8 cellular contexts compared by ENCODE assay signal in the genomic region with DNA sequence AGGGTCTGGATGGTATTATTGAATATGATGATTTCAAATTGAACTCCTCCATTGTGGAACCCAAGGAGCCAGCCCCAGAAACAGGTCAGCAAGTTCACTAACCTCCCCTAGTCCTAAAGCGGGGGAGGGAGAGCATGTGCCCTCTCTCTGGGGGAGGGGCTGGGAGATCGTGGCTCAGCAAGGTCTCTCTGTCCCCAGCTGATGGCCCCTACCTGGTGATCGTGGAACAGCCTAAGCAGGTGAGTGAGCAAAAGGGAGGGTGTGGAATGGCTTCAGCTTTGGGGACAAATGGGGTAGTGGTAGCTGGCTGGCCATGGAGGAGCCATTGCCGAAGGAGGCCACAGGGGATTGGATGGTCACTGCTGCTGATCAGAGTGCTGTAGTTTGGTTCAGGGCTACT. TPM values are rescaled to one million over a fixed set of nuclear protein-coding genes. Genes with fewer than 3 reads are reported as not detected.
A peak's percentile ranks its signal among the peaks of the same experiment; 100 is the strongest.
DNase-seq lines count a peak whose midpoint lies in the region; ATAC-seq and TF ChIP-seq lines count a peak whose summit lies in the region.

No MANE protein-coding gene starts in this region.

- intact Hi-C loops in activated CD4-positive, alpha-beta T cell treated with anti-CD3 and anti-CD28 coated beads, Interleukin-2, amount 10 ng/mL, durations not matched to agents 24 days and 14 days (cut with micrococcal nuclease), result no loop called here
- intact Hi-C loops in adrenal gland (cut with DNase I), result loop anchor here in 1 of 2 donors (5.0 kb wide), 1 partner anchor 81 kb away; no protein-coding TSS in a partner anchor
- intact Hi-C loops in thyroid gland (cut with DNase I), result loop anchor here (5.0 kb wide), 1 partner anchor 86 kb away; no protein-coding TSS in a partner anchor

- TF ChIP-seq CTCF in adrenal gland (IDR thresholded peaks at IDR 0.05) (no peak), liver (IDR thresholded peaks at IDR 0.05; ENCODE audit: low read depth, low read length, missing input control) (no peak), thyroid gland (IDR thresholded peaks at IDR 0.05) (no peak)

- no peaks in the 10 kb centered on the region for H3K9me3 Mint-ChIP-seq in activated CD4-positive, alpha-beta T cell treated with anti-CD3 and anti-CD28 coated beads, Interleukin-2, amount 10 ng/mL, durations not matched to agents 24 days and 14 days

- WGBS in adrenal gland, 4 donors, result 28 to 48% (median 43%) methylated on average over 3 to 4 of the region's 4 CpGs
- 51% methylated on average over 4 of the region's 4 CpGs for WGBS in liver
- WGBS in thyroid gland, 2 donors, result 49 to 56% methylated on average over 3 to 4 of the region's 4 CpGs

- TF ChIP-seq RAD21 in liver (IDR thresholded peaks at IDR 0.05), result no peak

- peak overlapping the region; percentile 2 to 53 for H3K9ac ChIP-seq in liver (ENCODE audit: low read depth in 1 of 2, low read length in 2 of 2)

- peaks cover 0 to 27% of the 10 kb centered on the region in 2 donors for H3K36me3 ChIP-seq in adrenal gland (replicated peaks in 1 of 2)
- H3K36me3 ChIP-seq in liver (ENCODE audit: control insufficient read depth in 4 of 4, insufficient read depth in 3 of 4, low read depth in 1 of 4, low read length in 3 of 4), result peaks cover 0 to 14% (median 1%) of the 10 kb centered on the region in 4 donors
- peaks cover 1 to 2% of the 10 kb centered on the region in 2 donors for H3K36me3 ChIP-seq in thyroid gland

- no peaks in the 10 kb centered on the region for H3K27me3 Mint-ChIP-seq in activated CD4-positive, alpha-beta T cell treated with anti-CD3 and anti-CD28 coated beads, Interleukin-2, amount 10 ng/mL, durations not matched to agents 24 days and 14 days

- H3K4me1 Mint-ChIP-seq in activated CD4-positive, alpha-beta T cell treated with anti-CD3 and anti-CD28 coated beads, Interleukin-2, amount 10 ng/mL, durations not matched to agents 24 days and 14 days, result peaks cover 49% of the 10 kb centered on the region

- peaks cover 59% of the 10 kb centered on the region for H3K36me3 Mint-ChIP-seq in activated CD4-positive, alpha-beta T cell treated with anti-CD3 and anti-CD28 coated beads, Interleukin-2, amount 10 ng/mL, durations not matched to agents 24 days and 14 days (ENCODE audit: low read depth)

- H3K9me3 ChIP-seq in adrenal gland (replicated peaks in 1 of 3) (no peaks in the 10 kb centered on the region), liver (ENCODE audit: control insufficient read depth in 4 of 4, low read length in 3 of 4) (no peaks in the 10 kb centered on the region), thyroid gland (no peaks in the 10 kb centered on the region)

- H3K27me3 ChIP-seq in adrenal gland, result no peaks in the 10 kb centered on the region
- no peaks in the 10 kb centered on the region for H3K27me3 ChIP-seq in liver (ENCODE audit: control insufficient read depth in 4 of 4, insufficient read depth in 4 of 4, low read length in 3 of 4)
- H3K27me3 ChIP-seq in thyroid gland, result no peaks in the 10 kb centered on the region

- H3K4me1 ChIP-seq in adrenal gland (replicated peaks in 1 of 2), result peaks cover 10 to 28% of the 10 kb centered on the region in 2 donors
- peaks cover 11 to 37% (median 17%) of the 10 kb centered on the region in 4 donors for H3K4me1 ChIP-seq in liver (ENCODE audit: control insufficient read depth in 4 of 4, insufficient read depth in 4 of 4, low read length in 3 of 4)
- H3K4me1 ChIP-seq in thyroid gland, result peaks cover 12 to 27% of the 10 kb centered on the region in 2 donors

- peak overlapping the region; percentile 90 for H3K4me3 Mint-ChIP-seq in activated CD4-positive, alpha-beta T cell treated with anti-CD3 and anti-CD28 coated beads, Interleukin-2, amount 10 ng/mL, durations not matched to agents 24 days and 14 days

- peak overlapping the region in 3 of 4 donors; percentile 40 to 77 (median 72) for H3K4me3 ChIP-seq in adrenal gland
- H3K4me3 ChIP-seq in liver (ENCODE audit: low read depth in 1 of 3, low read length in 3 of 3), result peak overlapping the region; percentile 78 to 87 (median 84)
- peak overlapping the region in 1 of 3 donors; percentile 69 for H3K4me3 ChIP-seq in thyroid gland (replicated peaks in 1 of 3)

- peak; percentile 71 for DNase-seq in activated CD4-positive, alpha-beta T cell treated with anti-CD3 and anti-CD28 coated beads, Interleukin-2, amount 10 ng/mL, durations not matched to agents 24 days and 14 days
- DNase-seq in activated CD4-positive, alpha-beta T cell treated with anti-CD3 and anti-CD28 coated beads for 1 hour, result no peak
- no peak for DNase-seq in adrenal gland
- no peak for DNase-seq in thyroid gland

- peak overlapping the region; percentile 100 for H3K27ac Mint-ChIP-seq in activated CD4-positive, alpha-beta T cell treated with anti-CD3 and anti-CD28 coated beads, Interleukin-2, amount 10 ng/mL, durations not matched to agents 24 days and 14 days

- H3K27ac ChIP-seq in adrenal gland, result peak overlapping the region in 3 of 5 donors; percentile 89 to 94 (median 91)
- H3K27ac ChIP-seq in liver (ENCODE audit: low read depth in 1 of 2, low read length in 2 of 2), result peak overlapping the region; percentile 96 to 99
- H3K27ac ChIP-seq in thyroid gland, result peak overlapping the region in 2 of 3 donors; percentile 87 to 95

- no peak for ATAC-seq in HG02642 (IDR thresholded peaks at IDR 0.05; ENCODE audit: poor library complexity, unreplicated experiment)
- ATAC-seq in GM21717 (IDR thresholded peaks at IDR 0.05; ENCODE audit: unreplicated experiment), result no peak
- no peak for ATAC-seq in GM21723 (IDR thresholded peaks at IDR 0.05; ENCODE audit: unreplicated experiment)

- TF ChIP-seq POLR2A in adrenal gland (IDR thresholded peaks at IDR 0.05) (no peak), thyroid gland (IDR thresholded peaks at IDR 0.05) (no peak)

TF ChIP-seq in liver, 16 proteins besides CTCF, POLR2A, EP300 and RAD21:
- TF ChIP-seq RXRA (IDR thresholded peaks at IDR 0.05) (peak in 1 of 2 donors; percentile 49), REST (IDR thresholded peaks at IDR 0.05) (no peak)

RNA-seq across cellular contexts. Expression of gene NFKB2, which starts 0.7 kb away (rescaled TPM):
- total RNA-seq in activated CD4-positive, alpha-beta T cell treated with anti-CD3 and anti-CD28 coated beads, Interleukin-2, amount 10 ng/mL, durations not matched to agents 24 days and 14 days, result 300 and 311 TPM in 2 replicates
- total RNA-seq in adrenal gland (10 to 100 TPM; 14.3 to 73.2 (median 29.6) TPM), liver (1 to 10 TPM; 7.1 to 8.5 TPM), thyroid gland (10 to 100 TPM; 12.3 to 26.0 (median 15.3) TPM)
- polyA plus RNA-seq in adrenal gland (10 to 100 TPM; 17.3 to 92.6 (median 85.8) TPM), liver (1 to 10 TPM; 1.8 to 7.2 TPM)

RNA-seq across cellular contexts. Expression of gene PSD, which starts 22.3 kb away (rescaled TPM):
- total RNA-seq in activated CD4-positive, alpha-beta T cell treated with anti-CD3 and anti-CD28 coated beads, Interleukin-2, amount 10 ng/mL, durations not matched to agents 24 days and 14 days, result 10.4 and 12.1 TPM in 2 replicates
- total RNA-seq in adrenal gland, result 10 to 100 TPM in 1 of 8 donors, 1 to 10 TPM in 5, under 1 TPM in 1, not detected in 1; 0.54 to 10.6 (median 6.0) TPM
- 10 to 100 TPM in 2 of 3 donors, 1 to 10 TPM in 1; 3.4 to 43.7 (median 10.4) TPM for polyA plus RNA-seq in adrenal gland
- under 1 TPM; 0.56 to 0.59 TPM for total RNA-seq in liver
- 1 to 10 TPM in 1 of 2 donors, under 1 TPM in 1; 0.84 to 1.3 TPM for polyA plus RNA-seq in liver
- 1 to 10 TPM in 1 of 4 donors, under 1 TPM in 3; 0.24 to 1.1 (median 0.49) TPM for total RNA-seq in thyroid gland

RNA-seq across cellular contexts. Expression of gene FBXL15, which starts 24.4 kb away (rescaled TPM):
- 14.0 and 16.4 TPM in 2 replicates for total RNA-seq in activated CD4-positive, alpha-beta T cell treated with anti-CD3 and anti-CD28 coated beads, Interleukin-2, amount 10 ng/mL, durations not matched to agents 24 days and 14 days
- total RNA-seq in adrenal gland (10 to 100 TPM; 21.6 to 61.9 (median 33.9) TPM), liver (1 to 10 TPM; 4.4 to 5.8 TPM), thyroid gland (10 to 100 TPM; 13.4 to 34.0 (median 27.2) TPM)
- polyA plus RNA-seq in adrenal gland (10 to 100 TPM in 2 of 3 donors, 1 to 10 TPM in 1; 2.1 to 26.1 (median 25.5) TPM), liver (10 to 100 TPM; 14.3 to 14.4 TPM)

RNA-seq across cellular contexts. Expression of gene CUEDC2, which starts 36.1 kb away (rescaled TPM):
- 64.2 and 67.6 TPM in 2 replicates for total RNA-seq in activated CD4-positive, alpha-beta T cell treated with anti-CD3 and anti-CD28 coated beads, Interleukin-2, amount 10 ng/mL, durations not matched to agents 24 days and 14 days
- total RNA-seq in adrenal gland (100 to 1,000 TPM in 1 of 8 donors, 10 to 100 TPM in 7; 76.9 to 115 (median 87.0) TPM), liver (10 to 100 TPM; 14.4 to 14.6 TPM), thyroid gland (10 to 100 TPM; 56.2 to 73.9 (median 62.0) TPM)
- polyA plus RNA-seq in adrenal gland (10 to 100 TPM; 71.4 to 75.3 (median 73.1) TPM), liver (10 to 100 TPM; 33.6 to 36.1 TPM)

RNA-seq across cellular contexts. Expression of gene C10orf95, which starts 55.1 kb away (rescaled TPM):
- 0.33 and 0.52 TPM in 2 replicates for total RNA-seq in activated CD4-positive, alpha-beta T cell treated with anti-CD3 and anti-CD28 coated beads, Interleukin-2, amount 10 ng/mL, durations not matched to agents 24 days and 14 days
- total RNA-seq in adrenal gland (under 1 TPM in 3 of 8 donors, not detected in 5; 0.14 to 0.28 (median 0.18) TPM), liver (under 1 TPM in 1 of 2 donors, not detected in 1; 0.09 TPM), thyroid gland (1 to 10 TPM; 1.1 to 2.9 (median 1.8) TPM)
- polyA plus RNA-seq in adrenal gland (under 1 TPM in 2 of 3 donors, not detected in 1; 0.24 TPM), liver (under 1 TPM in 1 of 2 donors, not detected in 1; 0.24 TPM)
